8 cellular contexts compared by ENCODE assay signal in the genomic region with DNA sequence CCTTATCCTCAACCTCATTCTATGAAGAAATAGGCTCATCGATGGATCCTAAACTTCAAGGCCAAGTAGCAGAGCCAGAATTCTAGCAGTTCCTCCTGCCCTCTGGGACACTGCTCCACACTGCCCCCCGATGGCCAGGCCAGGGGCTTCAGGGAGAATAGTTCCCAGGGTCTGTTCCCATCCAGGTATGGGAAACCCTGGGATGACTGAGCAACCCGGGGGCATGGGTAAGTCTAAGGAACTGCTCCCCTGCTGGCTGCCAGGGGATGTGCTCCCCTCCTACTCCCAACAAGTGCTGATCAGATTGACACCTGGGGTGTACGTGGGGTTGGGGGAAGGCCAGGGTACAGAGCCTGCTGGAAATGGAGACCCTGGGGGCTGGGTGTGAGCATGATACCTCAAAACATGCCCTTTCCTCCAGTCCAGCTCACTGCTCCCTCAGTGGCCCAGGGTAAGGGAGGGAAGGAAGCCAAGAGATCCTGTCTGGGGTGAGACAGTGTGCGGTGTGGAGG. TPM values are rescaled to one million over a fixed set of nuclear protein-coding genes. Genes with fewer than 3 reads are reported as not detected.
A peak's percentile ranks its signal among the peaks of the same experiment; 100 is the strongest.
DNase-seq lines count a peak whose midpoint lies in the region; ATAC-seq and TF ChIP-seq lines count a peak whose summit lies in the region.

No MANE protein-coding gene starts in this region.

- H3K27ac ChIP-seq in PC-9, result no peak overlapping the region
- H3K27ac ChIP-seq in cardiac muscle cell, result no peak overlapping the region

- peaks cover 3% of the 10 kb centered on the region for H3K4me1 Mint-ChIP-seq in activated naive CD4-positive, alpha-beta T cell treated with anti-CD3 and anti-CD28 coated beads for 36 hours (ENCODE audit: low read depth)

- TF ChIP-seq CTCF in AG10803 (conservative IDR thresholded peaks at IDR 0.05; ENCODE audit: low read length), result peak; percentile 77
- peak; percentile 73 for TF ChIP-seq CTCF in GM20000 (IDR thresholded peaks at IDR 0.05; ENCODE audit: extremely low read depth, missing control alignments)
- TF ChIP-seq CTCF in PC-9 (conservative IDR thresholded peaks at IDR 0.05), result peak; percentile 92
- TF ChIP-seq CTCF in cardiac muscle cell (IDR thresholded peaks at IDR 0.05; ENCODE audit: low read depth, low read length), result peak; percentile 87

- POLR2A ChIA-PET in PC-9 (lab: Charles Lee; ENCODE audit: unreplicated experiment), result no interaction called here

- BruUV-seq in PC-9 (replicated peaks; lab: Mats Ljungman, UMichigan), result no TSS peak

- H3K36me3 ChIP-seq in PC-9 (ENCODE audit: low read depth) (no peaks in the 10 kb centered on the region), cardiac muscle cell (no peaks in the 10 kb centered on the region)

- H3K27me3 ChIP-seq in PC-9 (ENCODE audit: insufficient read depth, low read depth), result no peaks in the 10 kb centered on the region
- no peaks in the 10 kb centered on the region for H3K27me3 ChIP-seq in cardiac muscle cell

- H3K4me1 ChIP-seq in PC-9 (replicated peaks; ENCODE audit: insufficient read depth) (peaks cover 6% of the 10 kb centered on the region), cardiac muscle cell (ENCODE audit: low read depth) (peaks cover 4% of the 10 kb centered on the region)

- H3K36me3 Mint-ChIP-seq in activated naive CD4-positive, alpha-beta T cell treated with anti-CD3 and anti-CD28 coated beads for 36 hours (ENCODE audit: low read depth), result peaks cover 10% of the 10 kb centered on the region

- no peaks in the 10 kb centered on the region for H3F3A ChIP-seq in PC-9 (ENCODE audit: insufficient read depth, low read depth)

- intact Hi-C loops in PC-9 (cut with micrococcal nuclease; ENCODE audit: unreplicated experiment) (loop anchor here (1.0 kb wide), 1 partner anchor 64 kb away; no protein-coding TSS in a partner anchor), sciatic nerve (cut with DNase I) (loop anchor here (10.0 kb wide), 1 partner anchor 59 kb away; the partner anchor contains the start of gene MPI)
- intact Hi-C loops in activated naive CD4-positive, alpha-beta T cell treated with anti-CD3 and anti-CD28 coated beads for 36 hours (cut with micrococcal nuclease), result loop anchor here (1.0 to 2.0 kb wide), 3 partner anchors 35 to 201 kb away; no protein-coding TSS in a partner anchor

- DNase-seq in AG10803 (ENCODE audit: low read depth), result peak; percentile 28
- DNase-seq in GM20000 (ENCODE audit: low spot score), result peak; percentile 74
- DNase-seq in PC-9, result peak; percentile 72 to 75
- DNase-seq in activated naive CD4-positive, alpha-beta T cell treated with anti-CD3 and anti-CD28 coated beads for 36 hours, result peak; percentile 72
- peak; percentile 57 to 69 for DNase-seq in cardiac muscle cell (ENCODE audit: low read depth in 1 of 2, low spot score in 1 of 2)
- DNase-seq in sciatic nerve (ENCODE audit: low spot score), result no peak
- no peak for DNase-seq in mesenteric fat pad (ENCODE audit: low spot score)

- no peak overlapping the region for H3K27ac Mint-ChIP-seq in activated naive CD4-positive, alpha-beta T cell treated with anti-CD3 and anti-CD28 coated beads for 36 hours

- ATAC-seq in sciatic nerve (peak; percentile 53), HG02852 (IDR thresholded peaks at IDR 0.05; ENCODE audit: unreplicated experiment) (no peak)

- H3K4me3 ChIP-seq in AG10803 (ENCODE audit: low read length) (no peak overlapping the region), PC-9 (no peak overlapping the region), cardiac muscle cell (no peak overlapping the region)

- no peaks in the 10 kb centered on the region; the same call in 1 of the 2 replicates for H4K20me1 ChIP-seq in PC-9 (ENCODE audit: insufficient read depth)

- H3K9me2 ChIP-seq in PC-9 (ENCODE audit: insufficient read depth), result no peaks in the 10 kb centered on the region

- no peak overlapping the region for H3K4me3 Mint-ChIP-seq in activated naive CD4-positive, alpha-beta T cell treated with anti-CD3 and anti-CD28 coated beads for 36 hours

- H3K9me3 ChIP-seq in PC-9 (ENCODE audit: insufficient read depth, low read depth) (no peaks in the 10 kb centered on the region), cardiac muscle cell (ENCODE audit: low read depth) (no peaks in the 10 kb centered on the region)

- no peak overlapping the region for H2AFZ ChIP-seq in PC-9

- no peaks in the 10 kb centered on the region for H3K27me3 Mint-ChIP-seq in activated naive CD4-positive, alpha-beta T cell treated with anti-CD3 and anti-CD28 coated beads for 36 hours (ENCODE audit: low read depth)

- no peaks in the 10 kb centered on the region for H3K9me3 Mint-ChIP-seq in activated naive CD4-positive, alpha-beta T cell treated with anti-CD3 and anti-CD28 coated beads for 36 hours

- CTCF ChIA-PET in PC-9 (lab: Charles Lee), result interaction anchor here (0.7 to 1.5 kb wide), 3 partner anchors 58 to 1604 kb away, joined by 3 read pairs; no protein-coding TSS in a partner anchor
- CTCF ChIA-PET in activated naive CD4-positive, alpha-beta T cell treated with anti-CD3 and anti-CD28 coated beads for 36 hours (lab: Charles Lee), result interaction anchor here (0.6 to 3.9 kb wide), 9 partner anchors 17 to 127 kb away, joined by 3 to 35 read pairs (median 3); no protein-coding TSS in a partner anchor

- no peak overlapping the region for H3K4me2 ChIP-seq in PC-9

- H3K79me2 ChIP-seq in PC-9 (ENCODE audit: low read depth), result no peaks in the 10 kb centered on the region

RNA-seq across cellular contexts. Expression of gene ULK3, which starts 7.6 kb away (rescaled TPM):
- total RNA-seq in PC-9 (2021) (30.2 and 46.6 TPM in 2 replicates), cardiac muscle cell (39.5 and 52.4 TPM in 2 replicates), sciatic nerve (26.5 TPM), mesenteric fat pad (31.5 TPM)
- total RNA-seq in activated naive CD4-positive, alpha-beta T cell treated with anti-CD3 and anti-CD28 coated beads for 36 hours, result 10 to 100 TPM; 58.9 to 69.2 TPM
- 40.0 and 54.6 TPM in 2 replicates for polyA plus RNA-seq in cardiac muscle cell

RNA-seq across cellular contexts. Expression of gene CPLX3, which starts 8.9 kb away (rescaled TPM):
- total RNA-seq in PC-9 (2021), result not detected in 2 replicates
- not detected for total RNA-seq in activated naive CD4-positive, alpha-beta T cell treated with anti-CD3 and anti-CD28 coated beads for 36 hours
- total RNA-seq in cardiac muscle cell, result not detected in 2 replicates
- polyA plus RNA-seq in cardiac muscle cell, result not detected in 2 replicates
- total RNA-seq in sciatic nerve, result not detected
- total RNA-seq in mesenteric fat pad, result not detected

RNA-seq across cellular contexts. Expression of gene LMAN1L, which starts 22.7 kb away (rescaled TPM):
- not detected in 2 replicates for total RNA-seq in PC-9 (2021)
- not detected for total RNA-seq in activated naive CD4-positive, alpha-beta T cell treated with anti-CD3 and anti-CD28 coated beads for 36 hours
- not detected in 2 replicates for total RNA-seq in cardiac muscle cell
- polyA plus RNA-seq in cardiac muscle cell, result not detected in 2 replicates
- total RNA-seq in sciatic nerve, result not detected
- not detected for total RNA-seq in mesenteric fat pad

RNA-seq across cellular contexts. Expression of gene SCAMP2, which starts 37.8 kb away (rescaled TPM):
- total RNA-seq in PC-9 (2021) (84.6 and 87.4 TPM in 2 replicates), cardiac muscle cell (52.3 and 55.1 TPM in 2 replicates), sciatic nerve (68.2 TPM), mesenteric fat pad (108 TPM)
- total RNA-seq in activated naive CD4-positive, alpha-beta T cell treated with anti-CD3 and anti-CD28 coated beads for 36 hours, result 10 to 100 TPM; 60.6 TPM
- 89.0 and 115 TPM in 2 replicates for polyA plus RNA-seq in cardiac muscle cell

RNA-seq across cellular contexts. Expression of gene CSK, which starts 53.5 kb away (rescaled TPM):
- 78.3 TPM in 2 replicates for total RNA-seq in PC-9 (2021)
- 100 to 1,000 TPM; 272 to 282 TPM for total RNA-seq in activated naive CD4-positive, alpha-beta T cell treated with anti-CD3 and anti-CD28 coated beads for 36 hours
- total RNA-seq in cardiac muscle cell, result 42.4 and 43.1 TPM in 2 replicates
- polyA plus RNA-seq in cardiac muscle cell, result 26.2 and 30.3 TPM in 2 replicates
- 43.7 TPM for total RNA-seq in sciatic nerve
- 46.9 TPM for total RNA-seq in mesenteric fat pad

Comparison
In these comparisons a context has a peak if more than half of its experiments do, and no peak if none do; other contexts are left out.
1. DNase-seq: peak in AG10803 (single experiment), GM20000 (single experiment), PC-9 (2 of 2), activated naive CD4-positive, alpha-beta T cell treated with anti-CD3 and anti-CD28 coated beads for 36 hours (single experiment) and cardiac muscle cell (2 of 2); none in sciatic nerve (single experiment) and mesenteric fat pad (single experiment).
2. Peak in every context shown above with its lines, with median percentiles within 50 percentile points of each other: CTCF ChIP-seq.